In genomic region chr14:44339256-44339655, GRCh38 we compare ENCODE assay signal across 18 cellular contexts.
"Had no signal": no experiment of that assay in that cellular context is flagged by ENCODE, and none has a peak within 500 bp of the region (broad histone marks: within the 10 kb centered on the region; RNA-seq: fewer than 3 reads in every experiment).

No MANE protein-coding gene starts in this region.

- H3K4me1 ChIP-seq: prostate gland, right lobe of liver, spleen had no signal

- H3K27ac Mint-ChIP-seq: activated CD4-positive, alpha-beta T cell treated with anti-CD3 and anti-CD28 coated beads, Interleukin-2, amount 10 ng/mL, durations not matched to agents 24 days and 14 days; activated naive CD8-positive, alpha-beta T cell; dendritic cell treated with granulocyte-macrophage colony-stimulating factor and Interleukin-4, amounts not matched to agents 40 ng/mL and 50 ng/mL, for 4 days; effector memory CD8-positive, alpha-beta T cell; mesothelial cell of epicardium; stimulated activated naive CD8-positive, alpha-beta T cell treated with anti-CD3 and anti-CD28 coated beads, Interleukin-15, amount 100 ng/mL, for 72 hours; T-helper 2 cell treated with Interferon-gamma antibody and Interleukin-4, amounts not matched to agents 5 μg/mL and 100 μg/mL, for 36 hours had no signal

- H3K36me3 ChIP-seq: brain microvascular endothelial cell, prostate gland, right lobe of liver, spleen, thoracic aorta had no signal

- DNase-seq: activated CD4-positive, alpha-beta T cell treated with anti-CD3 and anti-CD28 coated beads, Interleukin-2, amount 10 ng/mL, durations not matched to agents 24 days and 14 days; activated CD4-positive, CD25-positive, alpha-beta regulatory T cell; activated gamma-delta T cell treated with Interleukin-2 at 50 U/mL for 16 hours; amniotic stem cell; brain microvascular endothelial cell; effector memory CD8-positive, alpha-beta T cell; glutamatergic neuron; right lobe of liver; spleen; stimulated activated CD4-positive, alpha-beta T cell treated with anti-CD3 and anti-CD28 coated beads, Interleukin-1b, Interleukin-23, amount 100 ng/mL, for 48 hours; stimulated activated naive CD8-positive, alpha-beta T cell treated with anti-CD3 and anti-CD28 coated beads, Interleukin-15, amount 100 ng/mL, for 72 hours; SW 1271 had no signal

- H3K27me3 ChIP-seq: brain microvascular endothelial cell, right lobe of liver, spleen had no signal

- H3K4me3 ChIP-seq: prostate gland, right lobe of liver, spleen, thoracic aorta had no signal

- H3K36me3 Mint-ChIP-seq: activated naive CD8-positive, alpha-beta T cell; mesothelial cell of epicardium had no signal

- H3K27me3 Mint-ChIP-seq: activated CD4-positive, alpha-beta T cell treated with anti-CD3 and anti-CD28 coated beads, Interleukin-2, amount 10 ng/mL, durations not matched to agents 24 days and 14 days; activated naive CD8-positive, alpha-beta T cell; dendritic cell treated with granulocyte-macrophage colony-stimulating factor and Interleukin-4, amounts not matched to agents 40 ng/mL and 50 ng/mL, for 4 days; effector memory CD8-positive, alpha-beta T cell; stimulated activated naive CD8-positive, alpha-beta T cell treated with anti-CD3 and anti-CD28 coated beads, Interleukin-15, amount 100 ng/mL, for 72 hours had no signal

- H3K9me3 Mint-ChIP-seq: activated CD4-positive, alpha-beta T cell treated with anti-CD3 and anti-CD28 coated beads, Interleukin-2, amount 10 ng/mL, durations not matched to agents 24 days and 14 days had no signal

- H3K9me3 ChIP-seq: prostate gland, right lobe of liver, spleen, thoracic aorta had no signal

- H3K4me3 Mint-ChIP-seq: activated CD4-positive, alpha-beta T cell treated with anti-CD3 and anti-CD28 coated beads, Interleukin-2, amount 10 ng/mL, durations not matched to agents 24 days and 14 days; activated naive CD8-positive, alpha-beta T cell; dendritic cell treated with granulocyte-macrophage colony-stimulating factor and Interleukin-4, amounts not matched to agents 40 ng/mL and 50 ng/mL, for 4 days; effector memory CD8-positive, alpha-beta T cell; mesothelial cell of epicardium; stimulated activated naive CD8-positive, alpha-beta T cell treated with anti-CD3 and anti-CD28 coated beads, Interleukin-15, amount 100 ng/mL, for 72 hours; T-helper 2 cell treated with Interferon-gamma antibody and Interleukin-4, amounts not matched to agents 5 μg/mL and 100 μg/mL, for 36 hours had no signal

- H3K4me1 Mint-ChIP-seq: activated CD4-positive, alpha-beta T cell treated with anti-CD3 and anti-CD28 coated beads, Interleukin-2, amount 10 ng/mL, durations not matched to agents 24 days and 14 days; mesothelial cell of epicardium; stimulated activated naive CD8-positive, alpha-beta T cell treated with anti-CD3 and anti-CD28 coated beads, Interleukin-15, amount 100 ng/mL, for 72 hours had no signal

- ATAC-seq: effector memory CD8-positive, alpha-beta T cell; right lobe of liver; stimulated activated naive CD8-positive, alpha-beta T cell treated with anti-CD3 and anti-CD28 coated beads, Interleukin-15, amount 100 ng/mL, for 72 hours had no signal

- H3K27ac ChIP-seq: brain microvascular endothelial cell, prostate gland, right lobe of liver, spleen, thoracic aorta had no signal
